In genomic region chr14:99420711-99421110, GRCh38 we compare ENCODE assay signal across 13 cellular contexts. TPM values are rescaled to one million over a fixed set of nuclear protein-coding genes. Genes with fewer than 3 reads are reported as not detected.
DNase-seq lines count a peak whose midpoint lies in the region; ATAC-seq, FAIRE-seq and TF ChIP-seq lines count a peak whose summit lies in the region.
"Had no signal": no experiment of that assay in that cellular context is flagged by ENCODE, and none has a peak within 500 bp of the region (broad histone marks: within the 10 kb centered on the region; RNA-seq: fewer than 3 reads in every experiment).

No MANE protein-coding gene starts in this region.

- no peak for DNase-seq in activated naive CD4-positive, alpha-beta T cell treated with anti-CD3 and anti-CD28 coated beads, Interleukin-2, amount 50 U/mL, for 72 hours (ENCODE audit: low spot score in 2 of 2)
- DNase-seq in activated B cell treated with CpG ODN at 0.5 μM for 24 hours, result no peak
- DNase-seq in immature natural killer cell, result no peak
- DNase-seq in type B pancreatic cell (ENCODE audit: extremely low spot score, unreplicated experiment), result no peak
- no peak for DNase-seq in tibial nerve (ENCODE audit: low spot score in 2 of 2)
- DNase-seq in frontal cortex (ENCODE audit: low spot score in 2 of 2), result no peak
- DNase-seq: activated naive CD4-positive, alpha-beta T cell treated with anti-CD3 and anti-CD28 coated beads, Interleukin-2, amount 50 U/mL, for 16 hours; NCI-H146; SIG-M5 had no signal

- ATAC-seq in activated naive CD4-positive, alpha-beta T cell treated with anti-CD3 and anti-CD28 coated beads, Interleukin-2, amount 50 U/mL, for 72 hours, result no peak
- ATAC-seq in activated B cell treated with CpG ODN at 0.5 μM for 24 hours (ENCODE audit: low read depth) (no peak), HG03521 (IDR thresholded peaks at IDR 0.05; ENCODE audit: unreplicated experiment) (no peak)

- TF ChIP-seq EP300 in tibial nerve (IDR thresholded peaks at IDR 0.05), result no peak

- H3K27me3 ChIP-seq in tibial nerve, result no peaks in the 10 kb centered on the region

- TF ChIP-seq POLR2A in tibial nerve (IDR thresholded peaks at IDR 0.05), result no peak

- CTCF ChIA-PET in activated B cell treated with CpG ODN at 0.5 μM for 24 hours (lab: Charles Lee), result no interaction called here

- H3K4me1 ChIP-seq in tibial nerve, result peaks cover 0 to 7% (median 0%) of the 10 kb centered on the region in 4 donors
- H3K4me1 ChIP-seq: prostate gland had no signal

- H3K36me3 ChIP-seq in tibial nerve, result peaks cover 0 to 14% (median 0%) of the 10 kb centered on the region in 3 donors
- H3K36me3 ChIP-seq: prostate gland, thoracic aorta had no signal

- H3K4me1 Mint-ChIP-seq in activated naive CD4-positive, alpha-beta T cell treated with anti-CD3 and anti-CD28 coated beads, Interleukin-2, amount 50 U/mL, for 24 hours, result peaks cover 26% of the 10 kb centered on the region
- peaks cover 19% of the 10 kb centered on the region for H3K4me1 Mint-ChIP-seq in activated B cell treated with CpG ODN at 0.5 μM for 24 hours
- H3K4me1 Mint-ChIP-seq in immature natural killer cell, result peaks cover 33 to 76% of the 10 kb centered on the region in 2 donors
- H3K4me1 Mint-ChIP-seq in type B pancreatic cell (ENCODE audit: unreplicated experiment), result peaks cover 11% of the 10 kb centered on the region

- intact Hi-C loops in activated B cell treated with CpG ODN at 0.5 μM for 24 hours (cut with micrococcal nuclease), result no loop called here

- H3K27ac ChIP-seq in tibial nerve, result no peak overlapping the region
- H3K27ac ChIP-seq: prostate gland, thoracic aorta had no signal

- POLR2A ChIA-PET in activated B cell treated with CpG ODN at 0.5 μM for 24 hours (lab: Charles Lee), result no interaction called here

- no peaks in the 10 kb centered on the region for H3K9me3 ChIP-seq in tibial nerve
- H3K9me3 ChIP-seq: prostate gland, thoracic aorta had no signal

- 78 to 80% methylated on average over 6 of the region's 6 CpGs for WGBS in tibial nerve, 2 donors

- TF ChIP-seq CTCF in activated B cell treated with CpG ODN at 0.5 μM for 24 hours (IDR thresholded peaks at IDR 0.05) (no peak), type B pancreatic cell (conservative IDR thresholded peaks at IDR 0.05) (no peak), tibial nerve (IDR thresholded peaks at IDR 0.05) (no peak)

- no peaks in the 10 kb centered on the region for H3K27me3 Mint-ChIP-seq in activated naive CD4-positive, alpha-beta T cell treated with anti-CD3 and anti-CD28 coated beads, Interleukin-2, amount 50 U/mL, for 24 hours
- H3K27me3 Mint-ChIP-seq in activated B cell treated with CpG ODN at 0.5 μM for 24 hours (no peaks in the 10 kb centered on the region), immature natural killer cell (ENCODE audit: low read depth in 3 of 3) (peaks cover 0 to 1% (median under 1%) of the 10 kb centered on the region in 3 donors), type B pancreatic cell (no peaks in the 10 kb centered on the region)

- FAIRE-seq in frontal cortex (lab: Jason Lieb, UNC), result no peak

- no peaks in the 10 kb centered on the region for H3K9me3 Mint-ChIP-seq in activated naive CD4-positive, alpha-beta T cell treated with anti-CD3 and anti-CD28 coated beads, Interleukin-2, amount 50 U/mL, for 24 hours
- no peaks in the 10 kb centered on the region for H3K9me3 Mint-ChIP-seq in activated naive CD4-positive, alpha-beta T cell treated with anti-CD3 and anti-CD28 coated beads, Interleukin-2, amount 50 U/mL, for 72 hours
- H3K9me3 Mint-ChIP-seq in activated B cell treated with CpG ODN at 0.5 μM for 24 hours (no peaks in the 10 kb centered on the region), immature natural killer cell (no peaks in the 10 kb centered on the region), type B pancreatic cell (no peaks in the 10 kb centered on the region)

- no peak overlapping the region for H3K4me3 Mint-ChIP-seq in activated naive CD4-positive, alpha-beta T cell treated with anti-CD3 and anti-CD28 coated beads, Interleukin-2, amount 50 U/mL, for 24 hours
- no peak overlapping the region for H3K4me3 Mint-ChIP-seq in activated B cell treated with CpG ODN at 0.5 μM for 24 hours
- H3K4me3 Mint-ChIP-seq in immature natural killer cell, result no peak overlapping the region
- H3K4me3 Mint-ChIP-seq in type B pancreatic cell, result no peak overlapping the region

- H3K36me3 Mint-ChIP-seq in activated naive CD4-positive, alpha-beta T cell treated with anti-CD3 and anti-CD28 coated beads, Interleukin-2, amount 50 U/mL, for 24 hours, result no peaks in the 10 kb centered on the region
- no peaks in the 10 kb centered on the region for H3K36me3 Mint-ChIP-seq in activated naive CD4-positive, alpha-beta T cell treated with anti-CD3 and anti-CD28 coated beads, Interleukin-2, amount 50 U/mL, for 72 hours
- peaks cover 18% of the 10 kb centered on the region for H3K36me3 Mint-ChIP-seq in activated B cell treated with CpG ODN at 0.5 μM for 24 hours (ENCODE audit: low read depth)
- no peaks in the 10 kb centered on the region for H3K36me3 Mint-ChIP-seq in immature natural killer cell
- H3K36me3 Mint-ChIP-seq in type B pancreatic cell, result peaks cover 6% of the 10 kb centered on the region

- H3K4me3 ChIP-seq in tibial nerve, result no peak overlapping the region
- H3K4me3 ChIP-seq: prostate gland, thoracic aorta had no signal

- peak overlapping the region; percentile 15 for H3K27ac Mint-ChIP-seq in activated naive CD4-positive, alpha-beta T cell treated with anti-CD3 and anti-CD28 coated beads, Interleukin-2, amount 50 U/mL, for 24 hours
- H3K27ac Mint-ChIP-seq in activated naive CD4-positive, alpha-beta T cell treated with anti-CD3 and anti-CD28 coated beads, Interleukin-2, amount 50 U/mL, for 72 hours, result peak overlapping the region in 1 of 2 donors; percentile 87
- H3K27ac Mint-ChIP-seq in activated B cell treated with CpG ODN at 0.5 μM for 24 hours, result peak overlapping the region; percentile 56
- H3K27ac Mint-ChIP-seq in immature natural killer cell, result peak overlapping the region in 4 of 6 donors; percentile 32 to 55 (median 45)
- peak overlapping the region; percentile 10 for H3K27ac Mint-ChIP-seq in type B pancreatic cell

RNA-seq across cellular contexts. Expression of gene SETD3, which starts 59.9 kb away (rescaled TPM):
- 10 to 100 TPM; 42.3 to 49.8 TPM for total RNA-seq in activated naive CD4-positive, alpha-beta T cell treated with anti-CD3 and anti-CD28 coated beads, Interleukin-2, amount 50 U/mL, for 72 hours
- total RNA-seq in activated B cell treated with CpG ODN at 0.5 μM for 24 hours, result 31.9 and 33.2 TPM in 2 replicates
- polyA plus RNA-seq in immature natural killer cell, result 100 to 1,000 TPM in 1 of 3 donors, 10 to 100 TPM in 2; 60.8 to 112 (median 66.5) TPM
- 50.2 and 52.7 TPM in 2 replicates for total RNA-seq in type B pancreatic cell (ENCODE audit: low replicate concordance)
- total RNA-seq in tibial nerve, result 100 to 1,000 TPM in 1 of 4 donors, 10 to 100 TPM in 3; 63.3 to 118 (median 80.6) TPM
- 119 TPM for total RNA-seq in frontal cortex
